In genomic region chr1:94355485-94355980, GRCh38 we compare ENCODE assay signal across 21 cellular contexts.
"Had no signal": no experiment of that assay in that cellular context is flagged by ENCODE, and none has a peak within 500 bp of the region (broad histone marks: within the 10 kb centered on the region; RNA-seq: fewer than 3 reads in every experiment).

No MANE protein-coding gene starts in this region.

- H3K27me3 ChIP-seq: hepatocyte, left lung, ovary, right atrium auricular region, suprapubic skin, upper lobe of right lung had no signal

- DNase-seq: heart right ventricle; kidney glomerular epithelial cell; left cardiac atrium; left lung; midbrain; mucosa of descending colon; naive thymus-derived CD4-positive, alpha-beta T cell; ovary; stimulated activated CD4-positive, alpha-beta T cell treated with anti-CD3 and anti-CD28 coated beads, Interleukin-4, amount 100 ng/mL, for 24 hours; stimulated activated naive CD4-positive, alpha-beta T cell; tibial artery; upper lobe of right lung had no signal

- H3K9me3 ChIP-seq: heart right ventricle, left lung, mucosa of descending colon, ovary, right atrium auricular region, suprapubic skin, thoracic aorta, tibial artery, upper lobe of right lung had no signal

- H3K4me1 ChIP-seq: left lung, suprapubic skin, tibial artery, upper lobe of right lung had no signal

- H3K36me3 ChIP-seq: heart right ventricle, left lung, ovary, right atrium auricular region, suprapubic skin, thoracic aorta, tibial artery, upper lobe of right lung had no signal

- ATAC-seq: heart right ventricle; left cardiac atrium; left lung; mucosa of descending colon; naive thymus-derived CD4-positive, alpha-beta T cell; natural killer cell treated with Interleukin-12 subunit alpha and Interleukin-12 subunit beta and Interleukin-15 and Interleukin-18, amount 100 ng/mL, for 72 hours; sciatic nerve; stimulated activated effector memory CD8-positive, alpha-beta T cell treated with anti-CD3 and anti-CD28 coated beads, Interleukin-12 subunit alpha, Interleukin-12 subunit beta, amount 100 ng/mL, for 72 hours; upper lobe of right lung had no signal

- H3K27ac ChIP-seq: heart right ventricle, hepatocyte, left lung, ovary, right atrium auricular region, skin epidermis, suprapubic skin, thoracic aorta, tibial artery, upper lobe of right lung had no signal

- H3K4me3 ChIP-seq: heart right ventricle, hepatocyte, left lung, lung, mucosa of descending colon, ovary, right atrium auricular region, skin epidermis, suprapubic skin, thoracic aorta, tibial artery, upper lobe of right lung had no signal
